Comparison of ENCODE assay signal across 18 cellular contexts in genomic region chr15:73387507-73388255, GRCh38. TPM values are rescaled to one million over a fixed set of nuclear protein-coding genes. Genes with fewer than 3 reads are reported as not detected.
DNase-seq lines count a peak whose midpoint lies in the region; ATAC-seq lines count a peak whose summit lies in the region.
"Had no signal": no experiment of that assay in that cellular context is flagged by ENCODE, and none has a peak within 500 bp of the region (broad histone marks: within the 10 kb centered on the region; RNA-seq: fewer than 3 reads in every experiment).

No MANE protein-coding gene starts in this region.

- no peak for ATAC-seq in effector memory CD8-positive, alpha-beta T cell (replicated peaks)
- ATAC-seq: activated CD8-positive, alpha-beta T cell treated with anti-CD3 and anti-CD28 coated beads, Interleukin-2, amount 10 ng/mL, durations not matched to agents 7 days and 5 days had no signal

- no peaks in the 10 kb centered on the region for H3K36me3 ChIP-seq in HUES6 (ENCODE audit: control insufficient read depth, insufficient read depth, low read length)
- H3K36me3 ChIP-seq: ovary had no signal

- peak overlapping the region; percentile 53; the same call in 1 of the 2 replicates for H3K27ac ChIP-seq in HUES6 (ENCODE audit: low read depth, low read length)
- H3K27ac ChIP-seq: ovary had no signal

- H3K27ac Mint-ChIP-seq in effector memory CD8-positive, alpha-beta T cell, result no peak overlapping the region
- H3K27ac Mint-ChIP-seq in activated CD4-positive, alpha-beta memory T cell treated with anti-CD3 and anti-CD28 coated beads for 36 hours, result no peak overlapping the region
- H3K27ac Mint-ChIP-seq: activated CD8-positive, alpha-beta T cell treated with anti-CD3 and anti-CD28 coated beads, Interleukin-2, amount 10 ng/mL, durations not matched to agents 7 days and 5 days; stimulated activated naive CD8-positive, alpha-beta T cell treated with anti-CD3 and anti-CD28 coated beads, Interleukin-15, Interleukin-2, amounts not matched to agents 100 ng/mL and 50 ng/mL, for 24 hours had no signal

- POLR2A ChIA-PET in activated CD4-positive, alpha-beta memory T cell treated with anti-CD3 and anti-CD28 coated beads for 36 hours (lab: Charles Lee), result no interaction called here

- H3K9me3 Mint-ChIP-seq in effector memory CD8-positive, alpha-beta T cell, result peaks cover 0 to 2% of the 10 kb centered on the region in 2 donors
- no peaks in the 10 kb centered on the region for H3K9me3 Mint-ChIP-seq in activated CD4-positive, alpha-beta memory T cell treated with anti-CD3 and anti-CD28 coated beads for 36 hours
- H3K9me3 Mint-ChIP-seq: stimulated activated naive CD8-positive, alpha-beta T cell treated with anti-CD3 and anti-CD28 coated beads, Interleukin-15, Interleukin-2, amounts not matched to agents 100 ng/mL and 50 ng/mL, for 24 hours had no signal

- CTCF ChIA-PET in activated CD4-positive, alpha-beta memory T cell treated with anti-CD3 and anti-CD28 coated beads for 36 hours (lab: Charles Lee), result no interaction called here

- no peaks in the 10 kb centered on the region for H3K4me1 Mint-ChIP-seq in effector memory CD8-positive, alpha-beta T cell (ENCODE audit: low read depth in 2 of 2)
- H3K4me1 Mint-ChIP-seq in activated CD4-positive, alpha-beta memory T cell treated with anti-CD3 and anti-CD28 coated beads for 36 hours (ENCODE audit: low read depth), result no peaks in the 10 kb centered on the region

- H3K4me3 Mint-ChIP-seq in effector memory CD8-positive, alpha-beta T cell, result no peak overlapping the region
- H3K4me3 Mint-ChIP-seq in activated CD4-positive, alpha-beta memory T cell treated with anti-CD3 and anti-CD28 coated beads for 36 hours, result no peak overlapping the region
- H3K4me3 Mint-ChIP-seq: activated CD8-positive, alpha-beta T cell treated with anti-CD3 and anti-CD28 coated beads, Interleukin-2, amount 10 ng/mL, durations not matched to agents 7 days and 5 days; stimulated activated naive CD8-positive, alpha-beta T cell treated with anti-CD3 and anti-CD28 coated beads, Interleukin-15, Interleukin-2, amounts not matched to agents 100 ng/mL and 50 ng/mL, for 24 hours had no signal

- H3K27me3 Mint-ChIP-seq in effector memory CD8-positive, alpha-beta T cell, result peaks cover 22 to 76% of the 10 kb centered on the region in 2 donors
- H3K27me3 Mint-ChIP-seq in activated CD4-positive, alpha-beta memory T cell treated with anti-CD3 and anti-CD28 coated beads for 36 hours, result peaks cover 19% of the 10 kb centered on the region

- H3K27me3 ChIP-seq in HUES6 (ENCODE audit: control insufficient read depth, insufficient read depth, low read length), result no peaks in the 10 kb centered on the region
- H3K27me3 ChIP-seq: ovary had no signal

- no peak overlapping the region for H3K9ac ChIP-seq in HUES6 (ENCODE audit: low read length)

- H3K36me3 Mint-ChIP-seq in effector memory CD8-positive, alpha-beta T cell (ENCODE audit: insufficient read depth), result no peaks in the 10 kb centered on the region
- H3K36me3 Mint-ChIP-seq in activated CD4-positive, alpha-beta memory T cell treated with anti-CD3 and anti-CD28 coated beads for 36 hours, result no peaks in the 10 kb centered on the region
- H3K36me3 Mint-ChIP-seq: CD14-positive monocyte had no signal

- H3K4me3 ChIP-seq in HUES6 (ENCODE audit: low read depth, low read length), result no peak overlapping the region
- H3K4me3 ChIP-seq: ovary had no signal

- intact Hi-C loops in activated CD4-positive, alpha-beta memory T cell treated with anti-CD3 and anti-CD28 coated beads for 36 hours (cut with micrococcal nuclease), result no loop called here

- DNase-seq in COR-L47 (lab: John Stamatoyannopoulos, UW), result peak; percentile 3
- DNase-seq in dermis blood vessel endothelial cell, result peak; percentile 5
- peak; percentile 16 for DNase-seq in kidney tubule cell (ENCODE audit: low spot score)
- DNase-seq in HuH-7 (ENCODE audit: low spot score), result no peak
- no peak for DNase-seq in HUDEP-2 (lab: John Stamatoyannopoulos, UW; ENCODE audit: unreplicated experiment in 76 of 76)
- DNase-seq in effector memory CD8-positive, alpha-beta T cell, result no peak
- DNase-seq in activated CD4-positive, alpha-beta memory T cell treated with anti-CD3 and anti-CD28 coated beads for 36 hours, result no peak
- DNase-seq: activated CD8-positive, alpha-beta T cell treated with anti-CD3 and anti-CD28 coated beads, Interleukin-2, amount 10 ng/mL, durations not matched to agents 7 days and 5 days; activated naive CD4-positive, alpha-beta T cell treated with Interleukin-2 at 50 U/mL for 16 hours; NCI-H1417 treated with DMSO at 0.1 percent for 48 hours; NK-92 treated with Interleukin-12 subunit alpha and Interleukin-12 subunit beta, amount 100 ng/mL, for 24 hours; ovary; stimulated activated CD4-positive, alpha-beta T cell treated with anti-CD3 and anti-CD28 coated beads, Interleukin-4, amount 100 ng/mL, for 24 hours had no signal

- H3K4me1 ChIP-seq in HUES6 (ENCODE audit: control insufficient read depth, insufficient read depth, low read length), result peaks cover 38% of the 10 kb centered on the region

- H3K9me3 ChIP-seq in HUES6 (ENCODE audit: control insufficient read depth, insufficient read depth, low read depth, low read length), result peaks cover 6% of the 10 kb centered on the region; the same call in 1 of the 2 replicates
- H3K9me3 ChIP-seq: ovary had no signal

RNA-seq across cellular contexts. Expression of gene HCN4, which starts 18.9 kb away (rescaled TPM):
- total RNA-seq in dermis blood vessel endothelial cell, result not detected in 2 replicates
- total RNA-seq in activated CD4-positive, alpha-beta memory T cell treated with anti-CD3 and anti-CD28 coated beads for 36 hours, result not detected
- total RNA-seq: activated CD8-positive, alpha-beta T cell treated with anti-CD3 and anti-CD28 coated beads, Interleukin-2, amount 10 ng/mL, durations not matched to agents 7 days and 5 days; ovary had no signal

RNA-seq across cellular contexts. Expression of gene REC114, which starts 55.3 kb away (rescaled TPM):
- not detected in 2 replicates for total RNA-seq in dermis blood vessel endothelial cell
- total RNA-seq in activated CD4-positive, alpha-beta memory T cell treated with anti-CD3 and anti-CD28 coated beads for 36 hours, result not detected
- total RNA-seq: activated CD8-positive, alpha-beta T cell treated with anti-CD3 and anti-CD28 coated beads, Interleukin-2, amount 10 ng/mL, durations not matched to agents 7 days and 5 days; glomerular endothelial cell; lower leg skin; ovary had no signal

Comparison
In these comparisons a context has a peak if more than half of its experiments do, and no peak if none do; other contexts are left out.
1. DNase-seq: peak in COR-L47 (single experiment), dermis blood vessel endothelial cell (single experiment) and kidney tubule cell (single experiment); none in HuH-7 (single experiment), HUDEP-2 (0 of 76), effector memory CD8-positive, alpha-beta T cell (0 of 3) and activated CD4-positive, alpha-beta memory T cell treated with anti-CD3 and anti-CD28 coated beads for 36 hours (single experiment).